10 cellular contexts compared by ENCODE assay signal in genomic region chr14:91246051-91246852, GRCh38. TPM values are rescaled to one million over a fixed set of nuclear protein-coding genes. Genes with fewer than 3 reads are reported as not detected.
DNase-seq lines count a peak whose midpoint lies in the region; TF ChIP-seq lines count a peak whose summit lies in the region.
"Had no signal": no experiment of that assay in that cellular context is flagged by ENCODE, and none has a peak within 500 bp of the region (broad histone marks: within the 10 kb centered on the region; RNA-seq: fewer than 3 reads in every experiment).

No MANE protein-coding gene starts in this region.

- no peak for TF ChIP-seq CTCF in dorsolateral prefrontal cortex (IDR thresholded peaks at IDR 0.05 in 54 of 56, conservative IDR thresholded peaks at IDR 0.05 in 2 of 56; ENCODE audit: low read depth in 1 of 56, partially characterized antibody in 56 of 56)

- DNase-seq in NAMALWA (ENCODE audit: low spot score) = peak; percentile 40
- peak; percentile 83 for DNase-seq in T follicular helper cell (ENCODE audit: low read depth)
- peak; percentile 43 to 68 for DNase-seq in activated T-helper 1 cell treated with anti-CD3 and anti-CD28 coated beads, Interleukin-2, amount 50 U/mL, for 16 hours (ENCODE audit: low read depth in 1 of 2, low spot score in 1 of 2)
- peak; percentile 72 for DNase-seq in stimulated activated CD4-positive, alpha-beta T cell treated with anti-CD3 and anti-CD28 coated beads, Interleukin-2, amount 100 ng/mL, for 4 hours (ENCODE audit: low read depth)
- no peak for DNase-seq in dorsolateral prefrontal cortex
- DNase-seq in NCI-H1930 (lab: John Stamatoyannopoulos, UW) = no peak
- no peak for DNase-seq in C1 segment of cervical spinal cord (lab: John Stamatoyannopoulos, UW)
- DNase-seq in caudate nucleus (lab: John Stamatoyannopoulos, UW) = no peak
- DNase-seq: HFFc6 had no signal

- no peak overlapping the region for H3K4me3 ChIP-seq in dorsolateral prefrontal cortex
- H3K4me3 ChIP-seq: lung had no signal

- intact Hi-C loops in dorsolateral prefrontal cortex (cut with DNase I) = no loop called here

- H3K27ac ChIP-seq in dorsolateral prefrontal cortex (no peak overlapping the region), caudate nucleus (ENCODE audit: low read depth, low read length) (no peak overlapping the region)

- no peaks in the 10 kb centered on the region for H3K27me3 ChIP-seq in dorsolateral prefrontal cortex

RNA-seq across cellular contexts. Expression of gene GPR68, which starts 1.7 kb away (rescaled TPM):
- 10 to 100 TPM in 3 of 120 experiments, 1 to 10 TPM in 115, under 1 TPM in 2; 0.81 to 14.7 (median 3.2) TPM for total RNA-seq in dorsolateral prefrontal cortex

Comparison
In these comparisons a context has a peak if more than half of its experiments do, and no peak if none do; other contexts are left out.
1. DNase-seq: peak in NAMALWA (single experiment), T follicular helper cell (single experiment), activated T-helper 1 cell treated with anti-CD3 and anti-CD28 coated beads, Interleukin-2, amount 50 U/mL, for 16 hours (2 of 2) and stimulated activated CD4-positive, alpha-beta T cell treated with anti-CD3 and anti-CD28 coated beads, Interleukin-2, amount 100 ng/mL, for 4 hours (single experiment); none in dorsolateral prefrontal cortex (0 of 10), NCI-H1930 (0 of 2), C1 segment of cervical spinal cord (0 of 14) and caudate nucleus (0 of 61).